Comparison of ENCODE assay signal across 8 cellular contexts in the genomic region with DNA sequence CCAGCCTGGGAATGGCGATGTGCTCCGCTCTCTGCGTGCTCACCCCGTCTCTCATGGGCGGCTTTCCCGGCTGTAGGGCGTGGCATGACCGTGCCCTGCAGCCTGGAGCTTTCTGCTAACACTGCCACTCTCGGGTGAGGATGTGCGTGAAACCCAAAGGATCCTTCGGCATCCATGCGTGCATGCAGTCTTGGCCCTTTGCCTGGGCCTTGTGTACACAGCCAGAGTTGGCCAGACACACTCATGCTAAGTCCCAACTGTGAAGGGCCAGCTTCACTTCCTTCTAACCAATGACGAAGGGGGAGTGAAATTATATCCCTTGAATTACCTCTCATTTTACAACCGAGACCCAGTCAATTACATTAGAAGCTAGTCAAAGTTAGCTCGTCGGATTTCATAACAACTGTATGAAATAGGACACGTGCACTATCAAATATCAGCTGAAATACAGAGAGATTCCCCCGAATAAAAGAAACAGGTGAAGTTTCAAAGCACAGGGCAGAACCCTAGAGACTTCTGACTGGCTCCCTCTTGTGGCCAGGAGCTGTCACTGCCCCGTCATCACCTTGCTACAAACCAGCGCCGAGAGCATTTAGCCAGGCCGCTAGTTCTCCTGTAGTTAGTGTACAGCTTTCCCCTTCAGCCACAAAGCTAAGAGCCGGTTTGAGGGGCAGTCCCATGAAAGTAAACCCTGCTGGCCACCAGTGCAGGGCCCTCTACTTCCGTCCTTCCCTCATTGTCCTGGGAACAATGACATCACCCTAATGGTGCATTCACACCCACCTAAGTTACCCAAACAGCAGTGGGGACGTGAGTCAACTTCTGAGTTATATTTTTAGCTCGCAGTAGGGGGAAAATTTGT.
DNase-seq lines count a peak whose midpoint lies in the region; ATAC-seq and TF ChIP-seq lines count a peak whose summit lies in the region.

No MANE protein-coding gene starts in this region.

- peak; percentile 87 for TF ChIP-seq CTCF in Calu3 (IDR thresholded peaks at IDR 0.05; ENCODE audit: unreplicated experiment)
- peak; percentile 99 for TF ChIP-seq CTCF in epithelial cell of proximal tubule (conservative IDR thresholded peaks at IDR 0.05; ENCODE audit: low read depth, low read length)

- POLR2A ChIA-PET in naive thymus-derived CD8-positive, alpha-beta T cell (lab: Charles Lee): interaction anchor here (0.8 to 1.6 kb wide), 5 partner anchors 9 to 97 kb away, joined by 3 to 7 read pairs (median 4); partner anchors contain the start of gene COA6

- peaks cover 38% of the 10 kb centered on the region for H3K27me3 Mint-ChIP-seq in Calu3 (ENCODE audit: unreplicated experiment)
- H3K27me3 Mint-ChIP-seq in naive thymus-derived CD8-positive, alpha-beta T cell: peaks cover 0 to 2% (median 0%) of the 10 kb centered on the region in 5 donors

- intact Hi-C loops in Calu3 (cut with micrococcal nuclease; ENCODE audit: unreplicated experiment): loop anchor here (1.0 to 2.0 kb wide), 4 partner anchors 97 to 946 kb away; no protein-coding TSS in a partner anchor

- H3K4me3 ChIP-seq in epithelial cell of proximal tubule (ENCODE audit: low read depth, low read length): no peak overlapping the region

- H3K4me3 Mint-ChIP-seq in Calu3 (ENCODE audit: low read depth, unreplicated experiment): peak overlapping the region; percentile 66
- peak overlapping the region in 1 of 10 donors; percentile 50 for H3K4me3 Mint-ChIP-seq in naive thymus-derived CD8-positive, alpha-beta T cell

- DNase-seq in Calu3: peak; percentile 81
- peak; percentile 73 for DNase-seq in HT1080 (ENCODE audit: low read depth)
- DNase-seq in NOMO-1 treated with DMSO at 0.1 percent for 48 hours (lab: John Stamatoyannopoulos, UW; ENCODE audit: unreplicated experiment): peak; percentile 74
- peak; percentile 38 for DNase-seq in activated CD8-positive, alpha-beta memory T cell treated with anti-CD3 and anti-CD28 coated beads, Interleukin-2, amount 50 U/mL, for 24 hours (ENCODE audit: extremely low read depth)
- no peak for DNase-seq in epithelial cell of proximal tubule (ENCODE audit: low read depth)
- DNase-seq in naive thymus-derived CD8-positive, alpha-beta T cell: peak in 9 of 10 donors; percentile 45 to 84 (median 68)
- DNase-seq in stimulated activated naive CD4-positive, alpha-beta T cell treated with Interleukin-2 at 50 U/mL for 16 hours (lab: John Stamatoyannopoulos, UW): peak; percentile 73

- no peaks in the 10 kb centered on the region for H3K36me3 Mint-ChIP-seq in Calu3 (ENCODE audit: insufficient read depth, unreplicated experiment)
- H3K36me3 Mint-ChIP-seq in naive thymus-derived CD8-positive, alpha-beta T cell: no peaks in the 10 kb centered on the region

- ATAC-seq in GM21390 (IDR thresholded peaks at IDR 0.05; ENCODE audit: unreplicated experiment): peak; percentile 95
- peak; percentile 88 to 95 for ATAC-seq in naive thymus-derived CD8-positive, alpha-beta T cell

- H3K9me3 Mint-ChIP-seq in Calu3 (ENCODE audit: low read depth, unreplicated experiment): no peaks in the 10 kb centered on the region
- peaks cover 0 to 5% (median 0%) of the 10 kb centered on the region in 9 donors for H3K9me3 Mint-ChIP-seq in naive thymus-derived CD8-positive, alpha-beta T cell

- H3K27ac Mint-ChIP-seq in Calu3 (ENCODE audit: unreplicated experiment): no peak overlapping the region
- peak overlapping the region in 5 of 10 donors; percentile 50 to 99 (median 69) for H3K27ac Mint-ChIP-seq in naive thymus-derived CD8-positive, alpha-beta T cell

- no TSS peak for BruUV-seq in Calu3 (replicated peaks; lab: Mats Ljungman, UMichigan)

- peaks cover 14% of the 10 kb centered on the region for H3K4me1 Mint-ChIP-seq in Calu3 (ENCODE audit: low read depth, unreplicated experiment)
- H3K4me1 Mint-ChIP-seq in naive thymus-derived CD8-positive, alpha-beta T cell: peaks cover 2 to 43% (median 28%) of the 10 kb centered on the region in 4 donors

- CTCF ChIA-PET in Calu3 (lab: Charles Lee): interaction anchor here (0.6 to 2.5 kb wide), 22 partner anchors 9 to 295 kb away, joined by 3 to 14 read pairs (median 3); no protein-coding TSS in a partner anchor
